In the genomic region with DNA sequence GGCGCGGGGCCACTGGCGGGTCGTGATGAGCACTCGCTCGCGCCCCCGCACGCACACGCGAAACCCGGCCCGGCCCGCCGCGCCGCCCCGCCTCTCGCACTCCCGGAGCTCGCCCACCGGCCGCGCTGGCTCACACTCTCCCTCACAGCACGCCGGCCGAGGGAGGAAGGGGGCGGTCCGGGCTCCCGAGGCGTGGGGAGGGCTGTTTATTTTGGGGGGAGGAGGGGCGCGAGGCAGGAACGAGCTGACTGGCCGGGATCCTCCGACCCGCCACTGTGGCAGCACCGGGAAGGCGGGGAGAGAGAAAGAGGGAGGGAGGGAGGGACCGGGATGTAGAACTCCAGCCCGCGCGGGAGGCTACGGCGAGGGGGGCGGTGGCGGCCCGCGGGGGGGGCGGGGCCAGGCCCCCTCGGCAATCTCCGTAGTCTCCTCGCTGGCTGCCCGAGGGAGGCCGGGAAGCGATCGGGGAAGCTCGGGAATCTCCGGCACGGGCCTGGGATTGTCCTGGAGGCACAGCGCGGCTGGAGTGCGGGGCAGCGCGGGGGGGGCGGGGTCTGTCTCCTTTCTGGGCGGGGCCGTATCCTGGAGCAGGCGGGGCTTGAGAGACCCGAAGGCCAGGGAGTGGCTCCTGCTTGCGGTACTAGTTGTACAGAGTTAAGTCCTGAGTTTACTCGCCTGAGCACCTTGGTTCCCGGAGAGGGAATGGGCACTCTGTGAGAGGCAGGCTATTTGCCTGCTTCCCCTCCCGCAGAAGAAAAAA, we compare ENCODE assay signal across 8 cellular contexts. TPM values are rescaled to one million over a fixed set of nuclear protein-coding genes. Genes with fewer than 3 reads are reported as not detected.
DNase-seq lines count a peak whose midpoint lies in the region; ATAC-seq and TF ChIP-seq lines count a peak whose summit lies in the region.

A gene with protein sequence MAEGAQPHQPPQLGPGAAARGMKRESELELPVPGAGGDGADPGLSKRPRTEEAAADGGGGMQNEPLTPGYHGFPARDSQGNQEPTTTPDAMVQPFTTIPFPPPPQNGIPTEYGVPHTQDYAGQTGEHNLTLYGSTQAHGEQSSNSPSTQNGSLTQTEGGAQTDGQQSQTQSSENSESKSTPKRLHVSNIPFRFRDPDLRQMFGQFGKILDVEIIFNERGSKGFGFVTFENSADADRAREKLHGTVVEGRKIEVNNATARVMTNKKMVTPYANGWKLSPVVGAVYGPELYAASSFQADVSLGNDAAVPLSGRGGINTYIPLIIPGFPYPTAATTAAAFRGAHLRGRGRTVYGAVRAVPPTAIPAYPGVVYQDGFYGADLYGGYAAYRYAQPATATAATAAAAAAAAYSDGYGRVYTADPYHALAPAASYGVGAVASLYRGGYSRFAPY (minus strand): TSS at position 179 of the 760 bp plus-strand sequence. CDS start 399 bp downstream, outside the sequence.

- H3K4me2 ChIP-seq in BLaER1 treated with 17β-estradiol and CSF1 and Interleukin-3, amounts not matched to agents 10 nM and 100 nM = peak within 1 kb of the TSS; percentile 93 to 98 (median 96)

- H3K4me1 ChIP-seq in BLaER1 treated with 17β-estradiol and CSF1 and Interleukin-3, amounts not matched to agents 10 nM and 100 nM = peaks cover 26 to 36% (median 31%) of the 10 kb centered on the region in 10 experiments; a peak in 19 of 20 replicates

- H4K20me1 ChIP-seq in BLaER1 treated with 17β-estradiol and CSF1 and Interleukin-3, amounts not matched to agents 10 nM and 100 nM = peaks cover 0 to 24% (median 8%) of the 10 kb centered on the region in 11 experiments; a peak in 8 of 22 replicates

- no peak for TF ChIP-seq CTCF in kidney epithelial cell (IDR thresholded peaks at IDR 0.05; ENCODE audit: insufficient read depth, low read length, poor library complexity, severe bottlenecking)

- no peaks in the 10 kb centered on the region for H3K36me3 ChIP-seq in BLaER1 treated with 17β-estradiol and CSF1 and Interleukin-3, amounts not matched to agents 10 nM and 100 nM
- no peaks in the 10 kb centered on the region for H3K36me3 ChIP-seq in kidney epithelial cell (ENCODE audit: control insufficient read depth, insufficient read depth, low read length)

- peak within 1 kb of the TSS in 10 of 11 experiments; percentile 43 to 66 (median 54); a peak in 20 of 22 replicates for H3K27ac ChIP-seq in BLaER1 treated with 17β-estradiol and CSF1 and Interleukin-3, amounts not matched to agents 10 nM and 100 nM
- H3K27ac ChIP-seq in cingulate gyrus (ENCODE audit: low read depth, low read length) = peak within 1 kb of the TSS; percentile 72

- no peaks in the 10 kb centered on the region for H3K9me3 ChIP-seq in BLaER1 treated with 17β-estradiol and CSF1 and Interleukin-3, amounts not matched to agents 10 nM and 100 nM (replicated peaks in 1 of 11)

- peak within 1 kb of the TSS; percentile 70 to 84 (median 80) for H3K9ac ChIP-seq in BLaER1 treated with 17β-estradiol and CSF1 and Interleukin-3, amounts not matched to agents 10 nM and 100 nM

- peaks cover 0 to 41% (median 31%) of the 10 kb centered on the region in 11 experiments; a peak in 21 of 22 replicates for H3K27me3 ChIP-seq in BLaER1 treated with 17β-estradiol and CSF1 and Interleukin-3, amounts not matched to agents 10 nM and 100 nM
- H3K27me3 ChIP-seq in kidney epithelial cell (ENCODE audit: control insufficient read depth, insufficient read depth, low read length) = no peaks in the 10 kb centered on the region

- peak; percentile 96 for DNase-seq in NCI-H510A (lab: John Stamatoyannopoulos, UW)
- peak; percentile 88 for DNase-seq in activated CD4-positive, alpha-beta T cell treated with anti-CD3 and anti-CD28 coated beads for 48 hours
- DNase-seq in kidney epithelial cell (ENCODE audit: low read depth) = peak; percentile 65
- peak; percentile 75 for DNase-seq in stimulated activated CD4-positive, alpha-beta T cell treated with anti-CD3 and anti-CD28 coated beads, Interleukin-12 subunit alpha, Interleukin-12 subunit beta, amount 100 ng/mL, for 4 hours

- H3K4me3 ChIP-seq in BLaER1 treated with 17β-estradiol and CSF1 and Interleukin-3, amounts not matched to agents 10 nM and 100 nM = peak within 1 kb of the TSS; percentile 70 to 92 (median 78)
- H3K4me3 ChIP-seq in kidney epithelial cell (ENCODE audit: low read depth, low read length) = peak within 1 kb of the TSS; percentile 64

- peak; percentile 55 for ATAC-seq in HG02678 (IDR thresholded peaks at IDR 0.05; ENCODE audit: unreplicated experiment)
- no peak for ATAC-seq in HG03442 (IDR thresholded peaks at IDR 0.05; ENCODE audit: unreplicated experiment)

RNA-seq across cellular contexts. Expression of the gene that starts here (rescaled TPM):
- 75.1 and 91.2 TPM in 2 replicates for total RNA-seq in kidney epithelial cell
